Comparison of ENCODE assay signal across 31 cellular contexts in the genomic region with DNA sequence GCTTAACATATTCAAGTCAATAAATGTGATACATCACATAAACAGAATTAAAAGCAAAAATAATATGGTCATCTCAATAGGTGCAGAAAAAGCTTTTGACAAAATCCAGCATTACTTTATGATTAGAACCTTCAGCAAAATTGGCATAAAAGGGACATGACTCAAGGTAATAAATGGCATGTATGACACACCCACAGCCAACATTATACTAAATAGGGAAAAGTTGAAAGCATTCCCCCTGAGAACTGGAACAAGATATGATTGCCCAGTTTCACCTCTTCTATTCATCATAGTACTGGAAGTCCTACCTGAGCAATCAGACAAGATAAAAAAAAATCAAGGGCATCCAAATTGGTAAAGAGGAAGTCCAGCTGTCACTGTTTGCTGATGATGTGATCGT.
DNase-seq lines count a peak whose midpoint lies in the region; ATAC-seq and TF ChIP-seq lines count a peak whose summit lies in the region.
"Had no signal": no experiment of that assay in that cellular context is flagged by ENCODE, and none has a peak within 500 bp of the region (broad histone marks: within the 10 kb centered on the region; RNA-seq: fewer than 3 reads in every experiment).

No MANE protein-coding gene starts in this region.

- peaks cover 5% of the 10 kb centered on the region for H3K9me3 Mint-ChIP-seq in neural crest cell
- H3K9me3 Mint-ChIP-seq: CD4-positive, alpha-beta T cell had no signal

- H2BK120ac ChIP-seq in neuronal stem cell (ENCODE audit: low read depth, low read length) = no peak overlapping the region

- peak; percentile 59 for ATAC-seq in PC-3
- ATAC-seq: A549; CD8-positive, alpha-beta T cell had no signal

- no peaks in the 10 kb centered on the region for H3F3A ChIP-seq in PC-3 (ENCODE audit: low read length, unreplicated experiment)

- no peak overlapping the region for H2BK5ac ChIP-seq in neuronal stem cell (ENCODE audit: low read length)

- H3K27me3 ChIP-seq in PC-3 (ENCODE audit: low read length) (no peaks in the 10 kb centered on the region), neuronal stem cell (ENCODE audit: control insufficient read depth in 3 of 3, insufficient read depth in 3 of 3, low read depth in 1 of 3, low read length in 3 of 3) (no peaks in the 10 kb centered on the region)
- H3K27me3 ChIP-seq: BE2C; BLaER1; BLaER1 treated with 17β-estradiol and CSF1 and Interleukin-3, amounts not matched to agents 10 nM and 100 nM had no signal

- no peaks in the 10 kb centered on the region for H3K27me3 Mint-ChIP-seq in neural crest cell (ENCODE audit: low read depth)
- H3K27me3 Mint-ChIP-seq: B cell; CD4-positive, CD25-positive, alpha-beta regulatory T cell had no signal

- peaks cover 12% of the 10 kb centered on the region for H3K4me1 ChIP-seq in PC-3 (ENCODE audit: insufficient read depth, low read length)
- peaks cover 0 to 6% of the 10 kb centered on the region in 2 donors for H3K4me1 ChIP-seq in neuronal stem cell (ENCODE audit: control insufficient read depth in 2 of 2, insufficient read depth in 1 of 2, low read depth in 1 of 2, low read length in 2 of 2)
- H3K4me1 ChIP-seq: A549; BE2C; BLaER1; BLaER1 treated with 17β-estradiol and CSF1 and Interleukin-3, amounts not matched to agents 10 nM and 100 nM; Caco-2 had no signal

- no peak for TF ChIP-seq CTCF in PC-3 (conservative IDR thresholded peaks at IDR 0.05; ENCODE audit: low read depth, low read length)
- TF ChIP-seq CTCF in neural crest cell (conservative IDR thresholded peaks at IDR 0.05) = no peak

- DNase-seq in PC-3 (peak; percentile 58), neural crest cell (ENCODE audit: low read depth, low spot score) (no peak), HPDE6-E6E7 (ENCODE audit: extremely low spot score) (no peak), neuronal stem cell (ENCODE audit: low spot score) (no peak)
- DNase-seq: 8988T; ACHN; AML-193; BE2C; C1 segment of cervical spinal cord; Caco-2; Calu3; CD4-positive, alpha-beta memory T cell; CD4-positive, alpha-beta T cell; CD4-positive, CD25-positive, alpha-beta regulatory T cell; CD8-positive, alpha-beta memory T cell; CD8-positive, alpha-beta T cell; COR-L47; DMS 273 treated with DMSO at 0.1 percent for 48 hours; DMS153; DMS53; DMS79; DMS79 treated with DMSO at 0.1 percent for 48 hours; DND-41; EL had no signal

- no peaks in the 10 kb centered on the region for H3K9me3 ChIP-seq in PC-3 (ENCODE audit: low read length)
- no peaks in the 10 kb centered on the region for H3K9me3 ChIP-seq in neuronal stem cell (replicated peaks in 1 of 2; ENCODE audit: control insufficient read depth in 2 of 2, insufficient read depth in 1 of 2, low read depth in 1 of 2, low read length in 2 of 2)
- H3K9me3 ChIP-seq: A549; BE2C; BLaER1; BLaER1 treated with 17β-estradiol and CSF1 and Interleukin-3, amounts not matched to agents 10 nM and 100 nM; Caco-2 had no signal

- BruUV-seq in PC-3 (replicated peaks; lab: Mats Ljungman, UMichigan) = no TSS peak

- no peak overlapping the region for H3K14ac ChIP-seq in neuronal stem cell (ENCODE audit: low read length)

- H2AFZ ChIP-seq in PC-3 (ENCODE audit: low read length) = 0 out of 2 replicates have a peak overlapping the region, but pooled peaks have one; percentile 12
- H2AFZ ChIP-seq in neuronal stem cell (ENCODE audit: low read length) = no peak overlapping the region

- H3K4ac ChIP-seq in neuronal stem cell (ENCODE audit: low read length) = no peak overlapping the region

- no peak overlapping the region for H3K23ac ChIP-seq in neuronal stem cell (ENCODE audit: low read depth, low read length, poor library complexity)

- no peaks in the 10 kb centered on the region for H3K9me2 ChIP-seq in PC-3 (replicated peaks; ENCODE audit: low read length)

- no peak overlapping the region for H3K18ac ChIP-seq in neuronal stem cell (ENCODE audit: low read length)

- H3K36me3 ChIP-seq in PC-3 (ENCODE audit: low read depth, low read length) (no peaks in the 10 kb centered on the region), neuronal stem cell (replicated peaks in 1 of 2; ENCODE audit: control insufficient read depth in 2 of 2, insufficient read depth in 2 of 2, low read length in 2 of 2) (no peaks in the 10 kb centered on the region)
- H3K36me3 ChIP-seq: BE2C; BLaER1; BLaER1 treated with 17β-estradiol and CSF1 and Interleukin-3, amounts not matched to agents 10 nM and 100 nM had no signal

- H3K36me3 Mint-ChIP-seq in neural crest cell (ENCODE audit: low read depth) = no peaks in the 10 kb centered on the region
- H3K36me3 Mint-ChIP-seq: CD14-positive monocyte; CD4-positive, alpha-beta memory T cell; CD4-positive, CD25-positive, alpha-beta regulatory T cell; CD8-positive, alpha-beta memory T cell; CD8-positive, alpha-beta T cell had no signal

- H4K20me1 ChIP-seq in PC-3 (ENCODE audit: low read length) = no peaks in the 10 kb centered on the region
- H4K20me1 ChIP-seq: BLaER1; BLaER1 treated with 17β-estradiol and CSF1 and Interleukin-3, amounts not matched to agents 10 nM and 100 nM had no signal

- H3K4me3 ChIP-seq in PC-3 (ENCODE audit: low read length) (no peak overlapping the region), neuronal stem cell (ENCODE audit: low read length in 2 of 2) (no peak overlapping the region)
- H3K4me3 ChIP-seq: A549; BLaER1; BLaER1 treated with 17β-estradiol and CSF1 and Interleukin-3, amounts not matched to agents 10 nM and 100 nM had no signal

- no peak overlapping the region for H2BK12ac ChIP-seq in neuronal stem cell (ENCODE audit: low read length)

- H3K4me1 Mint-ChIP-seq in neural crest cell = no peaks in the 10 kb centered on the region
- H3K4me1 Mint-ChIP-seq: B cell; CD14-positive monocyte; CD4-positive, alpha-beta memory T cell; CD4-positive, CD25-positive, alpha-beta regulatory T cell; CD8-positive, alpha-beta memory T cell had no signal

- POLR2A ChIA-PET in PC-3 (lab: Charles Lee; ENCODE audit: unreplicated experiment) = no interaction called here

- H3K27ac ChIP-seq in PC-3 (ENCODE audit: low read length) (no peak overlapping the region), neuronal stem cell (replicated peaks; ENCODE audit: low read length) (no peak overlapping the region)
- H3K27ac ChIP-seq: 22Rv1; A549; BLaER1; BLaER1 treated with 17β-estradiol and CSF1 and Interleukin-3, amounts not matched to agents 10 nM and 100 nM; C4-2B had no signal

- CTCF ChIA-PET in PC-3 (lab: Charles Lee) = no interaction called here

- H2AK5ac ChIP-seq in neuronal stem cell (ENCODE audit: low read depth, low read length) = no peak overlapping the region

- peak overlapping the region; percentile 57 for H3K27ac Mint-ChIP-seq in neural crest cell (ENCODE audit: unreplicated experiment)
- H3K27ac Mint-ChIP-seq: B cell; CD14-positive monocyte; CD4-positive, alpha-beta memory T cell; CD4-positive, alpha-beta T cell; CD4-positive, CD25-positive, alpha-beta regulatory T cell; CD8-positive, alpha-beta memory T cell; CD8-positive, alpha-beta T cell had no signal

- H4K8ac ChIP-seq in neuronal stem cell (ENCODE audit: low read depth, low read length) = no peak overlapping the region

- H2BK15ac ChIP-seq in neuronal stem cell (ENCODE audit: low read length) = no peak overlapping the region

- no peaks in the 10 kb centered on the region for H3K79me1 ChIP-seq in neuronal stem cell (ENCODE audit: low read depth, low read length)

- H3K79me2 ChIP-seq in PC-3 (ENCODE audit: low read length) = no peaks in the 10 kb centered on the region

- H3K4me2 ChIP-seq in PC-3 (ENCODE audit: low read length) (peak overlapping the region; percentile 57), neuronal stem cell (ENCODE audit: insufficient read depth, low read length, poor library complexity, severe bottlenecking) (no peak overlapping the region)
- H3K4me2 ChIP-seq: A549; BLaER1; BLaER1 treated with 17β-estradiol and CSF1 and Interleukin-3, amounts not matched to agents 10 nM and 100 nM had no signal

- WGBS in neuronal stem cell (ENCODE audit: extremely low coverage in 2 of 2, insufficient read length in 2 of 2, insufficient replicate concordance in 1 of 2), 2 donors = no CpG with 5 or more reads among the region's 1 CpG

- no peak overlapping the region for H4K91ac ChIP-seq in neuronal stem cell (ENCODE audit: low read depth, low read length, poor library complexity)

- H3K4me3 Mint-ChIP-seq in neural crest cell = no peak overlapping the region
- H3K4me3 Mint-ChIP-seq: B cell; CD14-positive monocyte; CD4-positive, alpha-beta memory T cell; CD4-positive, alpha-beta T cell; CD4-positive, CD25-positive, alpha-beta regulatory T cell; CD8-positive, alpha-beta memory T cell; CD8-positive, alpha-beta T cell had no signal

- intact Hi-C loops in PC-3 (cut with micrococcal nuclease) = no loop called here

- H3K9ac ChIP-seq in PC-3 (ENCODE audit: low read length) (no peak overlapping the region), neuronal stem cell (ENCODE audit: low read depth, low read length, poor library complexity) (no peak overlapping the region)
- H3K9ac ChIP-seq: BLaER1; BLaER1 treated with 17β-estradiol and CSF1 and Interleukin-3, amounts not matched to agents 10 nM and 100 nM had no signal
